12 cellular contexts compared by ENCODE assay signal in genomic region chr10:79162861-79163662, GRCh38.
DNase-seq lines count a peak whose midpoint lies in the region; ATAC-seq and TF ChIP-seq lines count a peak whose summit lies in the region.
"Had no signal": no experiment of that assay in that cellular context is flagged by ENCODE, and none has a peak within 500 bp of the region (broad histone marks: within the 10 kb centered on the region; RNA-seq: fewer than 3 reads in every experiment).

No MANE protein-coding gene starts in this region.

- no peaks in the 10 kb centered on the region for H3K9me3 ChIP-seq in lung (ENCODE audit: control insufficient read depth in 2 of 2, insufficient read depth in 1 of 2, low read length in 1 of 2)
- no peaks in the 10 kb centered on the region for H3K9me3 ChIP-seq in A673 (ENCODE audit: low read depth, low read length, poor library complexity, severe bottlenecking)

- H3K79me2 ChIP-seq in ACC112 (ENCODE audit: control insufficient read depth, insufficient read depth, low read length, unreplicated experiment), result peaks cover 29% of the 10 kb centered on the region

- 74% methylated on average over 17 of the region's 17 CpGs for WGBS in lung, 2 donors

- DNase-seq in MCF 10A (ENCODE audit: unreplicated experiment) (peak; percentile 86), lung (ENCODE audit: low spot score) (no peak), brain microvascular endothelial cell (no peak), A673 (ENCODE audit: low spot score) (no peak), NCI-H510A (lab: John Stamatoyannopoulos, UW) (no peak)
- no peak for DNase-seq in stimulated activated naive CD4-positive, alpha-beta T cell treated with Interleukin-2 at 50 U/mL for 16 hours (lab: John Stamatoyannopoulos, UW)
- DNase-seq: AML-193; NCI-H2081; stimulated activated CD4-positive, alpha-beta T cell treated with anti-CD3 and anti-CD28 coated beads, Interleukin-2, amount 100 ng/mL, for 48 hours had no signal

- peaks cover 22% of the 10 kb centered on the region for H3K4me1 Mint-ChIP-seq in MCF 10A (ENCODE audit: insufficient read depth, unreplicated experiment)

- TF ChIP-seq EP300 in Ishikawa (IDR thresholded peaks at IDR 0.05; ENCODE audit: borderline replicate concordance), result peak; percentile 72; the same call in 1 of the 2 replicates

- no peak overlapping the region for H3K4me3 ChIP-seq in ACC112 (ENCODE audit: low read depth, low read length)
- no peak overlapping the region for H3K4me3 ChIP-seq in lung
- H3K4me3 ChIP-seq in brain microvascular endothelial cell (ENCODE audit: low read depth, low read length), result no peak overlapping the region
- H3K4me3 ChIP-seq in A673 (ENCODE audit: low read depth, low read length, poor library complexity, severe bottlenecking), result no peak overlapping the region

- in situ Hi-C loops in brain microvascular endothelial cell (cut with HindIII; ENCODE audit: low pct_ligation_motif_present, low sequenced_read_pairs), result no loop called here

- H2AFZ ChIP-seq in ACC112 (ENCODE audit: low read length, unreplicated experiment), result no peak overlapping the region

- H3K27ac ChIP-seq in ACC112 (ENCODE audit: low read depth, low read length) (peak overlapping the region; percentile 60; the same call in 1 of the 2 replicates), lung (ENCODE audit: low read depth in 1 of 2, low read length in 1 of 2) (peak overlapping the region; percentile 5 to 21), brain microvascular endothelial cell (no peak overlapping the region), A673 (ENCODE audit: low read depth, low read length, poor library complexity, severe bottlenecking) (no peak overlapping the region)

- H3K36me3 ChIP-seq in ACC112 (ENCODE audit: insufficient read depth, low read length) (no peaks in the 10 kb centered on the region), lung (ENCODE audit: control insufficient read depth in 2 of 2, insufficient read depth in 2 of 2, low read length in 2 of 2) (peaks cover 0 to 27% of the 10 kb centered on the region in 2 donors), brain microvascular endothelial cell (replicated peaks) (peaks cover 24% of the 10 kb centered on the region), A673 (ENCODE audit: insufficient read depth, low read length, poor library complexity, severe bottlenecking) (no peaks in the 10 kb centered on the region)

- TF ChIP-seq CTCF in MCF 10A (IDR thresholded peaks at IDR 0.05; ENCODE audit: unreplicated experiment) (no peak), lung (IDR thresholded peaks at IDR 0.05; ENCODE audit: control extremely low read depth, extremely low read depth) (no peak), brain microvascular endothelial cell (IDR thresholded peaks at IDR 0.05; ENCODE audit: low read depth, low read length, missing control alignments) (no peak), A673 (conservative IDR thresholded peaks at IDR 0.05; ENCODE audit: low read depth, low read length) (no peak)

- H3K4me3 Mint-ChIP-seq in MCF 10A (ENCODE audit: unreplicated experiment), result no peak overlapping the region
- H3K4me3 Mint-ChIP-seq: IgD-negative memory B cell had no signal

- H3K9me3 Mint-ChIP-seq in MCF 10A (ENCODE audit: unreplicated experiment), result no peaks in the 10 kb centered on the region
- H3K9me3 Mint-ChIP-seq: IgD-negative memory B cell had no signal

- H3K4me1 ChIP-seq in ACC112 (ENCODE audit: control insufficient read depth, insufficient read depth, low read length, unreplicated experiment), result peaks cover 57% of the 10 kb centered on the region
- H3K4me1 ChIP-seq in lung (ENCODE audit: control insufficient read depth in 2 of 2, insufficient read depth in 2 of 2, low read length in 2 of 2), result peaks cover 16 to 32% of the 10 kb centered on the region in 2 donors
- H3K4me1 ChIP-seq in A673 (ENCODE audit: insufficient read depth, low read length, poor library complexity, severe bottlenecking), result peaks cover 7% of the 10 kb centered on the region

- CTCF ChIA-PET in MCF 10A (lab: Yijun Ruan, JAX) (interaction anchor here (0.5 to 1.9 kb wide), 6 partner anchors 27 to 1116 kb away, joined by 3 to 10 read pairs (median 4); no protein-coding TSS in a partner anchor), A673 (lab: Charles Lee) (no interaction called here)

- POLR2A ChIA-PET in MCF 10A (lab: Yijun Ruan, JAX), result interaction anchor here (0.7 to 1.4 kb wide), 4 partner anchors 10 to 23 kb away, joined by 3 to 8 read pairs (median 4); no protein-coding TSS in a partner anchor
- POLR2A ChIA-PET in A673 (lab: Charles Lee; ENCODE audit: low non-redundant PET), result no interaction called here

- H3K27me3 ChIP-seq in ACC112 (ENCODE audit: insufficient read depth, low read length) (no peaks in the 10 kb centered on the region), lung (ENCODE audit: control insufficient read depth, insufficient read depth) (no peaks in the 10 kb centered on the region), brain microvascular endothelial cell (replicated peaks) (no peaks in the 10 kb centered on the region), A673 (replicated peaks; ENCODE audit: insufficient read depth, low read depth, low read length, poor library complexity) (no peaks in the 10 kb centered on the region)

- no peaks in the 10 kb centered on the region for H3K27me3 Mint-ChIP-seq in MCF 10A (ENCODE audit: insufficient read depth, unreplicated experiment)
- H3K27me3 Mint-ChIP-seq: IgD-negative memory B cell had no signal

- H3K36me3 Mint-ChIP-seq in MCF 10A (ENCODE audit: insufficient read depth, unreplicated experiment), result no peaks in the 10 kb centered on the region
- H3K36me3 Mint-ChIP-seq: IgD-negative memory B cell had no signal

- peak; percentile 9; the same call in 1 of the 2 replicates for TF ChIP-seq RAD21 in Ishikawa (IDR thresholded peaks at IDR 0.05; ENCODE audit: low read depth)

- ATAC-seq in lung (ENCODE audit: insufficient read depth, low FRiP score), result no peak

- BruUV-seq in MCF 10A (replicated peaks; lab: Mats Ljungman, UMichigan) (no TSS peak), A673 (replicated peaks; lab: Mats Ljungman, UMichigan) (no TSS peak)

- H3K27ac Mint-ChIP-seq in MCF 10A (ENCODE audit: low read depth, unreplicated experiment), result peak overlapping the region; percentile 43
- H3K27ac Mint-ChIP-seq: IgD-negative memory B cell had no signal

- intact Hi-C loops in MCF 10A (cut with micrococcal nuclease), result loop anchor here (2.0 kb wide), 1 partner anchor 92 kb away; no protein-coding TSS in a partner anchor
- intact Hi-C loops in A673 (cut with micrococcal nuclease; ENCODE audit: unreplicated experiment), result no loop called here

TF ChIP-seq in Ishikawa, 13 proteins besides CTCF, POLR2A, EP300 and RAD21:
- peak; percentile 98 for TF ChIP-seq NFIC (IDR thresholded peaks at IDR 0.05)
- peak; percentile 24; the same call in 1 of the 2 replicates for TF ChIP-seq CEBPB (IDR thresholded peaks at IDR 0.05)
- TF ChIP-seq TEAD4 (IDR thresholded peaks at IDR 0.05), result peak; percentile 79
- peak; percentile 70 for TF ChIP-seq TCF12 (IDR thresholded peaks at IDR 0.05; ENCODE audit: low read depth)
- TF ChIP-seq TAF1 (IDR thresholded peaks at IDR 0.05; ENCODE audit: low read depth), result no peak
- TF ChIP-seq EGR1 (IDR thresholded peaks at IDR 0.05), result no peak
- TF ChIP-seq CREB1 (IDR thresholded peaks at IDR 0.05; ENCODE audit: low read depth), result no peak
- peak; percentile 13; the same call in 1 of the 2 replicates for TF ChIP-seq YY1 (IDR thresholded peaks at IDR 0.05; ENCODE audit: low read depth)
- peak; percentile 52 for TF ChIP-seq MAX (IDR thresholded peaks at IDR 0.05)
- TF ChIP-seq, protein P1, sequence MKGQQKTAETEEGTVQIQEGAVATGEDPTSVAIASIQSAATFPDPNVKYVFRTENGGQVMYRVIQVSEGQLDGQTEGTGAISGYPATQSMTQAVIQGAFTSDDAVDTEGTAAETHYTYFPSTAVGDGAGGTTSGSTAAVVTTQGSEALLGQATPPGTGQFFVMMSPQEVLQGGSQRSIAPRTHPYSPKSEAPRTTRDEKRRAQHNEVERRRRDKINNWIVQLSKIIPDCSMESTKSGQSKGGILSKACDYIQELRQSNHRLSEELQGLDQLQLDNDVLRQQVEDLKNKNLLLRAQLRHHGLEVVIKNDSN (IDR thresholded peaks at IDR 0.05), result peak; percentile 34; the same call in 1 of the 2 replicates

Comparison
In these comparisons a context has a peak if more than half of its experiments do, and no peak if none do; other contexts are left out.
1. H3K27ac ChIP-seq: peak in ACC112 (single experiment) and lung (2 of 2); none in brain microvascular endothelial cell (single experiment) and A673 (single experiment).